Comparison of ENCODE assay signal across 24 cellular contexts in genomic region chr17:33970271-33970670, GRCh38.
DNase-seq lines count a peak whose midpoint lies in the region; ATAC-seq and TF ChIP-seq lines count a peak whose summit lies in the region.
"Had no signal": no experiment of that assay in that cellular context is flagged by ENCODE, and none has a peak within 500 bp of the region (broad histone marks: within the 10 kb centered on the region; RNA-seq: fewer than 3 reads in every experiment).

No MANE protein-coding gene starts in this region.

- ATAC-seq in GM19452 (IDR thresholded peaks at IDR 0.05; ENCODE audit: unreplicated experiment) (no peak), left lung (no peak)
- ATAC-seq: A549, PC-3 had no signal

- H3K4me3 ChIP-seq in OCI-LY3 (ENCODE audit: low read length) (no peak overlapping the region), left lung (no peak overlapping the region)
- H3K4me3 ChIP-seq: A549, GM23248 had no signal

- no peaks in the 10 kb centered on the region for H4K20me1 ChIP-seq in OCI-LY3 (ENCODE audit: insufficient read depth, low read length)

- intact Hi-C loops in left lung (cut with DNase I): no loop called here

- H3K27me3 ChIP-seq in OCI-LY3 (ENCODE audit: low read depth, low read length) (no peaks in the 10 kb centered on the region), left lung (peaks cover 0 to 20% of the 10 kb centered on the region in 2 donors)
- H3K27me3 ChIP-seq: BE2C had no signal

- H3K4me1 ChIP-seq in OCI-LY3 (ENCODE audit: low read length) (peaks cover 87% of the 10 kb centered on the region), left lung (peaks cover 0 to 5% of the 10 kb centered on the region in 2 donors)
- H3K4me1 ChIP-seq: BE2C, Caco-2 had no signal

- TF ChIP-seq CTCF in OCI-LY3 (IDR thresholded peaks at IDR 0.05; ENCODE audit: low read depth, low read length) (no peak), left lung (IDR thresholded peaks at IDR 0.05) (no peak)

- no peaks in the 10 kb centered on the region for H3K36me3 ChIP-seq in OCI-LY3 (replicated peaks; ENCODE audit: low read depth, low read length)
- no peaks in the 10 kb centered on the region for H3K36me3 ChIP-seq in left lung
- H3K36me3 ChIP-seq: BE2C had no signal

- no peak overlapping the region for H3K4me2 ChIP-seq in OCI-LY3 (ENCODE audit: low read length)
- H3K4me2 ChIP-seq: A549 had no signal

- H3K9me3 ChIP-seq in OCI-LY3 (ENCODE audit: insufficient read depth, low read length): no peaks in the 10 kb centered on the region
- H3K9me3 ChIP-seq in left lung: no peaks in the 10 kb centered on the region
- H3K9me3 ChIP-seq: A549, BE2C, Caco-2 had no signal

- H3K27ac ChIP-seq in OCI-LY3 (ENCODE audit: low read length) (peak overlapping the region; percentile 89; the same call in 1 of the 2 replicates), left lung (no peak overlapping the region)
- H3K27ac ChIP-seq: A549, GM23248, HL-60 had no signal

- H3K79me2 ChIP-seq in OCI-LY3 (ENCODE audit: low read length): no peaks in the 10 kb centered on the region

- H3K9ac ChIP-seq in OCI-LY3 (ENCODE audit: low read length): no peak overlapping the region; the same call in 1 of the 2 replicates
- H3K9ac ChIP-seq: GM23248 had no signal

- no peak overlapping the region for H2AFZ ChIP-seq in OCI-LY3 (ENCODE audit: low read depth, low read length)
- H2AFZ ChIP-seq: GM23248 had no signal

- DNase-seq in A172 (ENCODE audit: low spot score): peak; percentile 73
- DNase-seq in CD1c-positive myeloid dendritic cell (ENCODE audit: extremely low spot score): peak; percentile 17
- peak; percentile 49 for DNase-seq in MV-4-11 (lab: John Stamatoyannopoulos, UW)
- no peak for DNase-seq in left lung
- DNase-seq in activated CD8-positive, alpha-beta memory T cell treated with anti-CD3 and anti-CD28 coated beads for 24 hours: no peak
- no peak for DNase-seq in T-helper 2 cell
- DNase-seq: BE2C; Caco-2; CD4-positive, alpha-beta memory T cell; DMS53; GM23248; H9; IMR-90; NCI-H187 treated with DMSO at 0.1 percent for 48 hours; NCI-H2227 treated with DMSO at 0.1 percent for 48 hours; NCI-H524; NCI-H82; PC-3; RPMI8226; SHP77 had no signal

Comparison
In these comparisons a context has a peak if more than half of its experiments do, and no peak if none do; other contexts are left out.
1. DNase-seq: peak in A172 (single experiment), CD1c-positive myeloid dendritic cell (single experiment) and MV-4-11 (single experiment); none in left lung (0 of 2), activated CD8-positive, alpha-beta memory T cell treated with anti-CD3 and anti-CD28 coated beads for 24 hours (single experiment) and T-helper 2 cell (0 of 5).